Comparison of ENCODE assay signal across 8 cellular contexts in the genomic region with DNA sequence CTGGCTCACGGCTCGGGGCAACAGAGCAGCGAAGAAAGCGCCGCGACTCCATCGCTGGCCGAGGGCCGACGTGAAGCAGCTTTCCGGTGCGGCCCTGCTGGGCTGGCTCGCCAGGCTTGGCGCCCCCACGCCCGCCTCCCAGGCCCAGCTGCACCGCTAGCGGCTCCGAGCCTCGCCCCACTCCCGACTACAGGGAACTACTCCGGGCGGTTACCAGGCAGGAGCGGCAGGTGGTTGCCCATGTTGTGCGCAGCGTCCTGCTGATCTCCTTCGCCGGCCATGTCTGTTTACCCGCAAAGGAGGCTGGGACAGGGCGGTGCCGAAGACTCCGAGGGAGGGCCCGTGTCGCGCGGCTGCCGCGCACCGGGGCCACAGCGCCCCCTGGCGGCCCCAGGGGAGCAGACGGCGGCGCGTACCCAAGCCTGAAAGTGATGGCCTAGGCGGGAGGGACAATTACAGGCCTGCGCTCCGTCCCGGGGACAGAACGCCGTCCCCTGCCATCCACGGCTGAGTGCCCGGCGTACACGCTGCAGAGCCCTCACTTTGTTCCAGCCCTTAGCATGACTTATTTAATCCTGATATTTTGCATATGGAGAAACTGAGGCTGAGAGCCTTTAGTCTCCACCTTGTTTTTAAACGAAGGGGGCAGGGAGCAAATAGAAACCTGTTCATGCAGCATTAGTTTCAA. TPM values are rescaled to one million over a fixed set of nuclear protein-coding genes. Genes with fewer than 3 reads are reported as not detected.
DNase-seq lines count a peak whose midpoint lies in the region; ATAC-seq, FAIRE-seq and TF ChIP-seq lines count a peak whose summit lies in the region.

A gene (minus strand): TSS at position 285 of the 688 bp plus-strand sequence. CDS start 4 bp downstream, at position 281.

- H3K27ac ChIP-seq in epithelial cell of prostate: no peak within 1 kb of the TSS

- TF ChIP-seq CTCF in D721Med (IDR thresholded peaks at IDR 0.05; ENCODE audit: insufficient read depth, missing control alignments): peak; percentile 87

- peak; percentile 99 for ATAC-seq in GM21360 (IDR thresholded peaks at IDR 0.05; ENCODE audit: unreplicated experiment)

- peak; percentile 82 for DNase-seq in D721Med (ENCODE audit: insufficient read length, low spot score)
- peak; percentile 82 for DNase-seq in HT1080 (ENCODE audit: low read depth)
- peak; percentile 96 for DNase-seq in OCI-M1 (lab: John Stamatoyannopoulos, UW)
- peak; percentile 83 for DNase-seq in activated T-cell treated with anti-CD3 and anti-CD28 coated beads for 4 hours
- DNase-seq in epithelial cell of prostate (ENCODE audit: low read depth, low spot score): peak; percentile 18
- peak; percentile 91 for DNase-seq in mucosa of gallbladder (ENCODE audit: low spot score)
- peak; percentile 67 to 73 for DNase-seq in stimulated activated CD8-positive, alpha-beta memory T cell treated with anti-CD3 and anti-CD28 coated beads, Interleukin-4, amount 100 ng/mL, for 4 hours (ENCODE audit: low read depth in 2 of 2, low spot score in 1 of 2)

- FAIRE-seq in D721Med (lab: Jason Lieb, UNC): no peak

RNA-seq across cellular contexts. Expression of the gene that starts here (rescaled TPM):
- total RNA-seq in HT1080 (2014; rRNA removed; shearing (Covaris generic)): 34.1 and 35.2 TPM in 2 replicates
- polyA plus RNA-seq in HT1080 (2015; cell fraction: cytosol; rRNA removed): 30.3 and 39.6 TPM in 2 replicates
- 68.2 and 83.2 TPM in 2 replicates for polyA plus RNA-seq in HT1080 (2015; cell fraction: nucleus; rRNA removed)
- total RNA-seq in mucosa of gallbladder: 48.0 TPM

Comparison
In these comparisons a context has a peak if more than half of its experiments do, and no peak if none do; other contexts are left out.
1. DNase-seq: peak in every context shown above with its lines; median percentile 96 in OCI-M1; 91 in mucosa of gallbladder; 83 in activated T-cell treated with anti-CD3 and anti-CD28 coated beads for 4 hours; 82 in D721Med; 82 in HT1080; 70 in stimulated activated CD8-positive, alpha-beta memory T cell treated with anti-CD3 and anti-CD28 coated beads, Interleukin-4, amount 100 ng/mL, for 4 hours; 18 in epithelial cell of prostate.